Comparison of ENCODE assay signal across 15 cellular contexts in genomic region chr9:13111778-13112177, GRCh38.
DNase-seq lines count a peak whose midpoint lies in the region; ATAC-seq and TF ChIP-seq lines count a peak whose summit lies in the region.
"Had no signal": no experiment of that assay in that cellular context is flagged by ENCODE, and none has a peak within 500 bp of the region (broad histone marks: within the 10 kb centered on the region; RNA-seq: fewer than 3 reads in every experiment).

No MANE protein-coding gene starts in this region.

- DNase-seq in NCI-H69 (lab: John Stamatoyannopoulos, UW), result peak; percentile 28
- peak; percentile 13 for DNase-seq in amniotic epithelial cell (ENCODE audit: low read depth)
- DNase-seq in mesothelial cell of epicardium (ENCODE audit: low spot score in 2 of 2, unreplicated experiment in 2 of 2), result no peak
- no peak for DNase-seq in kidney tubule cell (ENCODE audit: low spot score)
- no peak for DNase-seq in NCI-H2081 treated with DMSO at 0.1 percent for 48 hours (lab: John Stamatoyannopoulos, UW)
- DNase-seq: ACHN; BE2C; CD4-positive, CD25-positive, alpha-beta regulatory T cell; CD8-positive, alpha-beta memory T cell; COR-L47; DMS 273 treated with DMSO at 0.1 percent for 48 hours; DMS53; H9 had no signal

- H3K36me3 Mint-ChIP-seq in mesothelial cell of epicardium, result peaks cover 54% of the 10 kb centered on the region
- H3K36me3 Mint-ChIP-seq: CD4-positive, CD25-positive, alpha-beta regulatory T cell; CD8-positive, alpha-beta memory T cell had no signal

- TF ChIP-seq CTCF in mesothelial cell of epicardium (IDR thresholded peaks at IDR 0.05; ENCODE audit: unreplicated experiment), result no peak

- peak overlapping the region; percentile 39 for H3K27ac Mint-ChIP-seq in mesothelial cell of epicardium
- H3K27ac Mint-ChIP-seq: CD4-positive, CD25-positive, alpha-beta regulatory T cell; CD8-positive, alpha-beta memory T cell; H9 had no signal

- H3K27me3 Mint-ChIP-seq in mesothelial cell of epicardium (ENCODE audit: low read depth), result no peaks in the 10 kb centered on the region
- H3K27me3 Mint-ChIP-seq: CD4-positive, CD25-positive, alpha-beta regulatory T cell; CD8-positive, alpha-beta memory T cell had no signal

- ATAC-seq in GM21390 (IDR thresholded peaks at IDR 0.05; ENCODE audit: unreplicated experiment), result no peak
- ATAC-seq in HG02938 (IDR thresholded peaks at IDR 0.05; ENCODE audit: unreplicated experiment), result no peak

- no peak overlapping the region for H3K4me3 Mint-ChIP-seq in mesothelial cell of epicardium
- H3K4me3 Mint-ChIP-seq: CD4-positive, CD25-positive, alpha-beta regulatory T cell; CD8-positive, alpha-beta memory T cell; H9 had no signal

- peaks cover 11% of the 10 kb centered on the region for H3K4me1 Mint-ChIP-seq in mesothelial cell of epicardium
- H3K4me1 Mint-ChIP-seq: CD4-positive, CD25-positive, alpha-beta regulatory T cell; CD8-positive, alpha-beta memory T cell had no signal

- no peaks in the 10 kb centered on the region for H3K9me3 Mint-ChIP-seq in mesothelial cell of epicardium
- H3K9me3 Mint-ChIP-seq: H9 had no signal

Comparison
In these comparisons a context has a peak if more than half of its experiments do, and no peak if none do; other contexts are left out.
1. DNase-seq: peak in NCI-H69 (single experiment) and amniotic epithelial cell (single experiment); none in mesothelial cell of epicardium (0 of 2), kidney tubule cell (single experiment) and NCI-H2081 treated with DMSO at 0.1 percent for 48 hours (single experiment).